17 cellular contexts compared by ENCODE assay signal in the genomic region with DNA sequence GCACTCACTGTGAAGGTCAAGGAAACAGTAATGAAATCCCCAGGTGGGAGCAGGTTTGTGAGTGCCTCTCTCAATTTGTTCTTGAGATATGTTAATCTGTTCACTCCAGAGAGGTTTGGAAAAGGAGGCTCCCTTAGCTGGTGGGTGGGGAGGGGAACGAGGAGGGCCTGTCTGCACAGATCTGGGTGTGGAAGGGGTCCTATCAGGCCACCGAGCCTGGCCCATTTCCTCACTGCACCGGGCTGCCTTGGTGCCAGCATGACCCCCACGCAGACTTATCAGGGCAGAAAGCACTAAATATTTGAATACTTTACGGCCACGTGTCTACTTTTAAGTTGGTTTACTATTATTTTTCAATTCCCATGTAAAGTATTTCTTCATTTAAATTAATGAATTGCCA.
"Had no signal": no experiment of that assay in that cellular context is flagged by ENCODE, and none has a peak within 500 bp of the region (broad histone marks: within the 10 kb centered on the region; RNA-seq: fewer than 3 reads in every experiment).

No MANE protein-coding gene starts in this region.

- H3K9me3 ChIP-seq: heart left ventricle, neutrophil, stomach, upper lobe of left lung, uterus had no signal

- ATAC-seq: heart left ventricle; left colon; left ventricle myocardium superior; naive thymus-derived CD4-positive, alpha-beta T cell; sciatic nerve had no signal

- H3K4me3 ChIP-seq: heart left ventricle, skin epidermis, stomach, upper lobe of left lung, uterus had no signal

- H3K4me1 ChIP-seq: heart left ventricle, stomach, upper lobe of left lung, uterus had no signal

- H3K36me3 ChIP-seq: neutrophil, uterus had no signal

- H3K27ac ChIP-seq: heart left ventricle, neutrophil, skin epidermis, stomach, upper lobe of left lung, uterus had no signal

- DNase-seq: endodermal cell; heart left ventricle; hippocampal formation; left colon; left ventricle myocardium superior; naive thymus-derived CD4-positive, alpha-beta T cell; nephron progenitor cell; posterior cingulate gyrus; stimulated activated CD4-positive, alpha-beta T cell treated with anti-CD3 and anti-CD28 coated beads, Interleukin-12 subunit alpha, Interleukin-12 subunit beta, amount 100 ng/mL, for 4 hours; stimulated activated naive CD4-positive, alpha-beta T cell; stomach; substantia nigra; uterus had no signal

- H3K27me3 ChIP-seq: heart left ventricle, neutrophil, stomach, upper lobe of left lung, uterus had no signal
